In the genomic region with DNA sequence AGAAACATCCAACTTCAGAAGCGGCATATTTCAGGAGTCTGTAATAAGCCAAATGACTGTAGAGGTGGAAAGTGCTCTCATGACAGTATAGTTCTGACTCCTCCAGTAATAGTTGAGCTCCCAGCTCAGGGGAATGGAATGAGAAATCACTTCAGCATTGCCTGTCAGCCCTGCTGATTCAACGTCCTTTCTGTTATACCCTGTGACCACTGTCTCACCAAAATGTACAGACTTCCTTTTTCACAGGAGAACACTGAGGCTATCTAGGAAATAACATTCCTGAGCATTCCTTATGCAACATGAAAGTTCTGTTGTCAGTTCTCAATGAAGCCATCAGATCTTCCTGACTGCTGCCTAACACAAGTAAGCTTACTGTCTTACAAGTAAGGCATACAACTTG, we compare ENCODE assay signal across 11 cellular contexts.
DNase-seq lines count a peak whose midpoint lies in the region; ATAC-seq, FAIRE-seq and TF ChIP-seq lines count a peak whose summit lies in the region.
"Had no signal": no experiment of that assay in that cellular context is flagged by ENCODE, and none has a peak within 500 bp of the region (broad histone marks: within the 10 kb centered on the region; RNA-seq: fewer than 3 reads in every experiment).

No MANE protein-coding gene starts in this region.

- TF ChIP-seq CTCF in chondrocyte (IDR thresholded peaks at IDR 0.05): no peak
- TF ChIP-seq CTCF in lung (IDR thresholded peaks at IDR 0.05; ENCODE audit: control extremely low read depth, extremely low read depth): no peak
- TF ChIP-seq CTCF in activated CD8-positive, alpha-beta T cell treated with anti-CD3 and anti-CD28 coated beads for 36 hours (IDR thresholded peaks at IDR 0.05): no peak

- peak; percentile 92 for FAIRE-seq in HTR-8/SVneo (lab: Jason Lieb, UNC)

- peak; percentile 60 for ATAC-seq in lung (ENCODE audit: insufficient read depth, low FRiP score)
- ATAC-seq in activated CD8-positive, alpha-beta T cell treated with anti-CD3 and anti-CD28 coated beads for 36 hours: no peak
- ATAC-seq in aorta (ENCODE audit: low FRiP score): no peak
- no peak for ATAC-seq in GM18520 (IDR thresholded peaks at IDR 0.05; ENCODE audit: unreplicated experiment)
- ATAC-seq: left lobe of liver had no signal

- CTCF ChIA-PET in activated CD8-positive, alpha-beta T cell treated with anti-CD3 and anti-CD28 coated beads for 36 hours (lab: Charles Lee): no interaction called here

- H3K4me1 Mint-ChIP-seq in chondrocyte (ENCODE audit: low read depth): peaks cover 14% of the 10 kb centered on the region
- no peaks in the 10 kb centered on the region for H3K4me1 Mint-ChIP-seq in activated CD8-positive, alpha-beta T cell treated with anti-CD3 and anti-CD28 coated beads for 36 hours (ENCODE audit: low read depth)

- H3K4me3 ChIP-seq in lung (no peak overlapping the region), aorta (ENCODE audit: low read length in 2 of 2) (no peak overlapping the region)

- H3K9me3 ChIP-seq in lung (ENCODE audit: control insufficient read depth in 2 of 2, insufficient read depth in 1 of 2, low read length in 1 of 2) (no peaks in the 10 kb centered on the region), aorta (ENCODE audit: control insufficient read depth, low read length) (no peaks in the 10 kb centered on the region)

- WGBS in lung, 2 donors: 48 to 59% methylated on average over 2 of the region's 2 CpGs
- 19 to 26% methylated on average over 2 of the region's 2 CpGs for WGBS in aorta, 2 donors

- intact Hi-C loops in activated CD8-positive, alpha-beta T cell treated with anti-CD3 and anti-CD28 coated beads for 36 hours (cut with micrococcal nuclease): no loop called here
- intact Hi-C loops in aorta (cut with DNase I): no loop called here

- POLR2A ChIA-PET in activated CD8-positive, alpha-beta T cell treated with anti-CD3 and anti-CD28 coated beads for 36 hours (lab: Charles Lee): no interaction called here

- H3K27me3 ChIP-seq in lung (ENCODE audit: control insufficient read depth, insufficient read depth) (no peaks in the 10 kb centered on the region), aorta (ENCODE audit: control insufficient read depth in 1 of 2, insufficient read depth in 2 of 2, low read length in 1 of 2) (no peaks in the 10 kb centered on the region)

- no peaks in the 10 kb centered on the region for H3K36me3 ChIP-seq in lung (ENCODE audit: control insufficient read depth in 2 of 2, insufficient read depth in 2 of 2, low read length in 2 of 2)
- no peaks in the 10 kb centered on the region for H3K36me3 ChIP-seq in aorta (ENCODE audit: control insufficient read depth in 1 of 2, insufficient read depth in 2 of 2, low read length in 1 of 2)

- H3K27ac Mint-ChIP-seq in chondrocyte (ENCODE audit: unreplicated experiment): peak overlapping the region; percentile 49
- no peak overlapping the region for H3K27ac Mint-ChIP-seq in activated CD8-positive, alpha-beta T cell treated with anti-CD3 and anti-CD28 coated beads for 36 hours
- H3K27ac Mint-ChIP-seq: progenitor cell of endocrine pancreas had no signal

- H3K9me3 Mint-ChIP-seq in chondrocyte (ENCODE audit: low read depth): no peaks in the 10 kb centered on the region
- no peaks in the 10 kb centered on the region for H3K9me3 Mint-ChIP-seq in activated CD8-positive, alpha-beta T cell treated with anti-CD3 and anti-CD28 coated beads for 36 hours

- H3K4me1 ChIP-seq in lung (ENCODE audit: control insufficient read depth in 2 of 2, insufficient read depth in 2 of 2, low read length in 2 of 2) (no peaks in the 10 kb centered on the region), aorta (ENCODE audit: control insufficient read depth in 1 of 2, insufficient read depth in 2 of 2, low read length in 2 of 2) (peaks cover 3 to 6% of the 10 kb centered on the region in 2 donors)

- no peaks in the 10 kb centered on the region for H3K27me3 Mint-ChIP-seq in chondrocyte (ENCODE audit: low read depth)
- no peaks in the 10 kb centered on the region for H3K27me3 Mint-ChIP-seq in activated CD8-positive, alpha-beta T cell treated with anti-CD3 and anti-CD28 coated beads for 36 hours
- H3K27me3 Mint-ChIP-seq: progenitor cell of endocrine pancreas had no signal

- no peaks in the 10 kb centered on the region for H3K36me3 Mint-ChIP-seq in chondrocyte (ENCODE audit: low read depth)
- H3K36me3 Mint-ChIP-seq in activated CD8-positive, alpha-beta T cell treated with anti-CD3 and anti-CD28 coated beads for 36 hours (ENCODE audit: low read depth): no peaks in the 10 kb centered on the region

- H3K27ac ChIP-seq in lung (ENCODE audit: low read depth in 1 of 2, low read length in 1 of 2) (no peak overlapping the region), aorta (ENCODE audit: low read depth in 1 of 2, low read length in 2 of 2) (no peak overlapping the region)

- no peak overlapping the region for H3K4me3 Mint-ChIP-seq in chondrocyte (ENCODE audit: unreplicated experiment)
- no peak overlapping the region for H3K4me3 Mint-ChIP-seq in activated CD8-positive, alpha-beta T cell treated with anti-CD3 and anti-CD28 coated beads for 36 hours

- peak; percentile 73 for DNase-seq in AG08396 (ENCODE audit: low spot score)
- DNase-seq in HTR-8/SVneo (ENCODE audit: insufficient read length, low spot score): peak; percentile 57
- DNase-seq in chondrocyte (ENCODE audit: low spot score): no peak
- DNase-seq in lung (ENCODE audit: low spot score): no peak
- no peak for DNase-seq in activated CD8-positive, alpha-beta T cell treated with anti-CD3 and anti-CD28 coated beads for 36 hours
- no peak for DNase-seq in aorta
- no peak for DNase-seq in NCI-H1048 (lab: John Stamatoyannopoulos, UW)
- DNase-seq: activated naive CD4-positive, alpha-beta T cell treated with anti-CD3 and anti-CD28 coated beads, Interleukin-2, amount 50 U/mL, for 16 hours had no signal

Comparison
In these comparisons a context has a peak if more than half of its experiments do, and no peak if none do; other contexts are left out.
1. DNase-seq: peak in AG08396 (single experiment) and HTR-8/SVneo (single experiment); none in chondrocyte (single experiment), lung (single experiment), activated CD8-positive, alpha-beta T cell treated with anti-CD3 and anti-CD28 coated beads for 36 hours (single experiment), aorta (0 of 2) and NCI-H1048 (single experiment).